In the genomic region with DNA sequence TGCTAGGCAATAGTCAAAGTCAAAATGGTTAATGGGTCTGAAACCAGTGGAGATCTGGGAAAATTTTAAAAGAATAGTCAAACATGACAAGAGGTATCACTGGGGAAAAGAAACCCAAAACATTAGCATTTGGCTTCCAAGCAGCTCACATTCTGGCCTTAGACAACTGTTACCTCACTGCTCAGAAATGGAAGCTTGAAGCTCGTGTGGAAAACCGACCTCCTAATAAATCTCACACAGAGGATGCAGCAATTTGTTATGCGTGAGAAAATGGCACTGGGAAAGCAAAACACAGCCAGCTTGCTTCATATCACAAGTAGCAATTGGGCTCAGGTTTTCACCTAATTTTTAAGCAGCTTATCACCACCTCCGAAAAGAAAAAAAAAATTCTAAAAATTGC, we compare ENCODE assay signal across 22 cellular contexts.
DNase-seq lines count a peak whose midpoint lies in the region; ATAC-seq and TF ChIP-seq lines count a peak whose summit lies in the region.
"Had no signal": no experiment of that assay in that cellular context is flagged by ENCODE, and none has a peak within 500 bp of the region (broad histone marks: within the 10 kb centered on the region; RNA-seq: fewer than 3 reads in every experiment).

No MANE protein-coding gene starts in this region.

- H3K9me3 ChIP-seq in CD4-positive, alpha-beta memory T cell (ENCODE audit: control insufficient read depth in 1 of 2, low read length in 2 of 2), result no peaks in the 10 kb centered on the region
- H3K9me3 ChIP-seq: A549, SJSA1 had no signal

- intact Hi-C loops in CD4-positive, alpha-beta memory T cell (cut with micrococcal nuclease), result no loop called here
- intact Hi-C loops in Right ventricle myocardium inferior (cut with DNase I), result no loop called here

- no peak overlapping the region for H3K27ac Mint-ChIP-seq in CD4-positive, alpha-beta memory T cell
- H3K27ac Mint-ChIP-seq: CD8-positive, alpha-beta T cell had no signal

- POLR2A ChIA-PET in CD4-positive, alpha-beta memory T cell (lab: Charles Lee; ENCODE audit: partially characterized antibody), result no interaction called here

- H3K27me3 ChIP-seq in CD4-positive, alpha-beta memory T cell (ENCODE audit: insufficient read depth, low read length), result no peaks in the 10 kb centered on the region
- H3K27me3 ChIP-seq: BLaER1 treated with 17β-estradiol and CSF1 and Interleukin-3, amounts not matched to agents 10 nM and 100 nM; SJSA1 had no signal

- H3K36me3 ChIP-seq in CD4-positive, alpha-beta memory T cell (ENCODE audit: insufficient read depth, low read length), result no peaks in the 10 kb centered on the region
- H3K36me3 ChIP-seq: BLaER1 treated with 17β-estradiol and CSF1 and Interleukin-3, amounts not matched to agents 10 nM and 100 nM; SJSA1 had no signal

- H3K4me1 ChIP-seq in CD4-positive, alpha-beta memory T cell (ENCODE audit: insufficient read depth, low read length), result no peaks in the 10 kb centered on the region
- H3K4me1 ChIP-seq: A549; BLaER1 treated with 17β-estradiol and CSF1 and Interleukin-3, amounts not matched to agents 10 nM and 100 nM; SJSA1 had no signal

- H3K27ac ChIP-seq in CD4-positive, alpha-beta memory T cell (ENCODE audit: low read depth, low read length), result no peak overlapping the region
- H3K27ac ChIP-seq in coronary artery, result no peak overlapping the region
- H3K27ac ChIP-seq: A549; BLaER1 treated with 17β-estradiol and CSF1 and Interleukin-3, amounts not matched to agents 10 nM and 100 nM; HL-60; SJSA1 had no signal

- no peaks in the 10 kb centered on the region for H3K36me3 Mint-ChIP-seq in CD4-positive, alpha-beta memory T cell
- H3K36me3 Mint-ChIP-seq: CD8-positive, alpha-beta T cell had no signal

- H3K9me3 Mint-ChIP-seq in CD4-positive, alpha-beta memory T cell, result peaks cover 0 to 8% (median 2%) of the 10 kb centered on the region in 8 donors

- no peak for ATAC-seq in Right ventricle myocardium inferior
- ATAC-seq: A549; CD8-positive, alpha-beta T cell; HepG2; Panc1 had no signal

- no peak for TF ChIP-seq CTCF in coronary artery (IDR thresholded peaks at IDR 0.05)

- CTCF ChIA-PET in CD4-positive, alpha-beta memory T cell (lab: Charles Lee; ENCODE audit: partially characterized antibody), result no interaction called here

- no peaks in the 10 kb centered on the region for H3K27me3 Mint-ChIP-seq in CD4-positive, alpha-beta memory T cell

- no peak overlapping the region for H3K4me3 ChIP-seq in CD4-positive, alpha-beta memory T cell (ENCODE audit: low read length in 2 of 2)
- H3K4me3 ChIP-seq in coronary artery, result no peak overlapping the region
- H3K4me3 ChIP-seq: A549; BLaER1 treated with 17β-estradiol and CSF1 and Interleukin-3, amounts not matched to agents 10 nM and 100 nM; SJSA1 had no signal

- no peak overlapping the region for H3K4me3 Mint-ChIP-seq in CD4-positive, alpha-beta memory T cell
- H3K4me3 Mint-ChIP-seq: CD8-positive, alpha-beta T cell had no signal

- DNase-seq in EH (ENCODE audit: low read depth) (peak; percentile 8), amniotic epithelial cell (ENCODE audit: low read depth) (peak; percentile 15), left kidney (ENCODE audit: low read depth, low spot score) (peak; percentile 18), kidney glomerular epithelial cell (lab: John Stamatoyannopoulos, UW) (no peak), coronary artery (ENCODE audit: low spot score) (no peak), Right ventricle myocardium inferior (ENCODE audit: missing footprints) (no peak)
- DNase-seq in CD4-positive, alpha-beta memory T cell, result no peak
- DNase-seq: CD8-positive, alpha-beta T cell; DND-41; KBM-7; NCI-H1092 treated with DMSO at 0.1 percent for 48 hours; NCI-H1436 treated with DMSO at 0.1 percent for 48 hours; NCI-H1930; NCI-H2227 treated with DMSO at 0.1 percent for 48 hours; NCI-H510A; T-helper 1 cell had no signal

- no peaks in the 10 kb centered on the region for H3K4me1 Mint-ChIP-seq in CD4-positive, alpha-beta memory T cell

Comparison
In these comparisons a context has a peak if more than half of its experiments do, and no peak if none do; other contexts are left out.
1. DNase-seq: peak in EH (single experiment), amniotic epithelial cell (single experiment) and left kidney (single experiment); none in CD4-positive, alpha-beta memory T cell (0 of 5), kidney glomerular epithelial cell (single experiment), coronary artery (single experiment) and Right ventricle myocardium inferior (single experiment).